ENCODE assay signal across 13 cellular contexts in genomic region chr11:119023741-119024140, GRCh38. TPM values are rescaled to one million over a fixed set of nuclear protein-coding genes. Genes with fewer than 3 reads are reported as not detected.
DNase-seq lines count a peak whose midpoint lies in the region; ATAC-seq and TF ChIP-seq lines count a peak whose summit lies in the region.
"Had no signal": no experiment of that assay in that cellular context is flagged by ENCODE, and none has a peak within 500 bp of the region (broad histone marks: within the 10 kb centered on the region; RNA-seq: fewer than 3 reads in every experiment).

No MANE protein-coding gene starts in this region.

- H3K27ac ChIP-seq in endodermal cell (ENCODE audit: low read depth, low read length) (no peak overlapping the region), skeletal muscle tissue (ENCODE audit: low read depth, low read length) (no peak overlapping the region)
- H3K27ac ChIP-seq: foreskin keratinocyte, WERI-Rb-1 had no signal

- peak overlapping the region; percentile 57 for H3K27ac Mint-ChIP-seq in activated naive CD4-positive, alpha-beta T cell treated with anti-CD3 and anti-CD28 coated beads for 36 hours
- H3K27ac Mint-ChIP-seq in WTC11 (peak overlapping the region; percentile 17; the same call in 1 of the 2 replicates), endodermal cell (peak overlapping the region; percentile 18)

- peaks cover 30% of the 10 kb centered on the region for H3K36me3 Mint-ChIP-seq in activated naive CD4-positive, alpha-beta T cell treated with anti-CD3 and anti-CD28 coated beads for 36 hours (ENCODE audit: low read depth)
- H3K36me3 Mint-ChIP-seq in WTC11 (peaks cover 56% of the 10 kb centered on the region), endodermal cell (ENCODE audit: low read depth) (peaks cover 66% of the 10 kb centered on the region)

- no peak overlapping the region for H3K4me3 Mint-ChIP-seq in activated naive CD4-positive, alpha-beta T cell treated with anti-CD3 and anti-CD28 coated beads for 36 hours
- H3K4me3 Mint-ChIP-seq in WTC11 (no peak overlapping the region), endodermal cell (peak overlapping the region; percentile 4)

- H3K9me3 ChIP-seq in endodermal cell (ENCODE audit: control insufficient read depth, low read length) (no peaks in the 10 kb centered on the region), skeletal muscle tissue (ENCODE audit: control insufficient read depth in 3 of 3, low read length in 3 of 3) (no peaks in the 10 kb centered on the region)
- H3K9me3 ChIP-seq: thyroid gland had no signal

- peaks cover 27% of the 10 kb centered on the region for H3K4me1 ChIP-seq in endodermal cell (ENCODE audit: control insufficient read depth, insufficient read depth, low read length)
- peaks cover 71 to 86% (median 74%) of the 10 kb centered on the region in 3 donors for H3K4me1 ChIP-seq in skeletal muscle tissue (ENCODE audit: control insufficient read depth in 3 of 3, insufficient read depth in 3 of 3, low read length in 3 of 3)
- H3K4me1 ChIP-seq: foreskin keratinocyte had no signal

- CTCF ChIA-PET in activated naive CD4-positive, alpha-beta T cell treated with anti-CD3 and anti-CD28 coated beads for 36 hours (lab: Charles Lee), result interaction anchor here (1.3 to 1.4 kb wide), 2 partner anchors 33 to 80 kb away, joined by 4 to 6 read pairs; partner anchors contain the start of gene HYOU1
- CTCF ChIA-PET in WTC11 (lab: Charles Lee), result interaction anchor here (0.6 to 0.7 kb wide), 2 partner anchors 96 to 121 kb away, joined by 3 read pairs; no protein-coding TSS in a partner anchor

- H3K36me3 ChIP-seq in endodermal cell (ENCODE audit: control insufficient read depth, insufficient read depth, low read length), result peaks cover 58% of the 10 kb centered on the region
- H3K36me3 ChIP-seq in skeletal muscle tissue (ENCODE audit: control insufficient read depth in 3 of 3, insufficient read depth in 3 of 3, low read length in 3 of 3), result peaks cover 36 to 51% (median 40%) of the 10 kb centered on the region in 3 donors

- POLR2A ChIA-PET in WTC11 (lab: Charles Lee), result no interaction called here

- TF ChIP-seq CTCF in WTC11 (IDR thresholded peaks at IDR 0.05) (no peak), endodermal cell (conservative IDR thresholded peaks at IDR 0.05) (no peak)

- H3K27me3 ChIP-seq in endodermal cell (ENCODE audit: control insufficient read depth, insufficient read depth, low read length, poor library complexity, severe bottlenecking) (no peaks in the 10 kb centered on the region), skeletal muscle tissue (ENCODE audit: control insufficient read depth in 3 of 3, insufficient read depth in 3 of 3, low read length in 3 of 3) (no peaks in the 10 kb centered on the region)
- H3K27me3 ChIP-seq: foreskin keratinocyte, thyroid gland had no signal

- DNase-seq in activated naive CD4-positive, alpha-beta T cell treated with anti-CD3 and anti-CD28 coated beads for 36 hours, result no peak
- no peak for DNase-seq in activated naive CD4-positive, alpha-beta T cell treated with Interleukin-2 at 50 U/mL for 16 hours
- DNase-seq in WTC11 (ENCODE audit: low spot score), result no peak
- no peak for DNase-seq in endodermal cell
- no peak for DNase-seq in NCI-H2196 treated with DMSO at 0.1 percent for 48 hours (lab: John Stamatoyannopoulos, UW; ENCODE audit: unreplicated experiment)
- DNase-seq in AG20443 (ENCODE audit: low spot score), result no peak
- no peak for DNase-seq in germinal center (ENCODE audit: low spot score)
- DNase-seq: effector CD8-positive, alpha-beta T cell; foreskin keratinocyte; NCI-H2171 treated with DMSO at 0.1 percent for 48 hours; thyroid gland; WERI-Rb-1 had no signal

- peaks cover 50% of the 10 kb centered on the region for H3K4me1 Mint-ChIP-seq in activated naive CD4-positive, alpha-beta T cell treated with anti-CD3 and anti-CD28 coated beads for 36 hours (ENCODE audit: low read depth)
- H3K4me1 Mint-ChIP-seq in WTC11 (peaks cover 13% of the 10 kb centered on the region), endodermal cell (peaks cover 46% of the 10 kb centered on the region)

- intact Hi-C loops in activated naive CD4-positive, alpha-beta T cell treated with anti-CD3 and anti-CD28 coated beads for 36 hours (cut with micrococcal nuclease), result no loop called here

- H3K27me3 Mint-ChIP-seq in activated naive CD4-positive, alpha-beta T cell treated with anti-CD3 and anti-CD28 coated beads for 36 hours (ENCODE audit: low read depth), result no peaks in the 10 kb centered on the region
- no peaks in the 10 kb centered on the region for H3K27me3 Mint-ChIP-seq in WTC11 (ENCODE audit: low read depth)
- H3K27me3 Mint-ChIP-seq in endodermal cell (ENCODE audit: insufficient read depth), result no peaks in the 10 kb centered on the region

- H3K4me3 ChIP-seq in endodermal cell (ENCODE audit: low read length) (peak overlapping the region; percentile 70), skeletal muscle tissue (ENCODE audit: low read length in 3 of 3) (no peak overlapping the region)
- H3K4me3 ChIP-seq: thyroid gland had no signal

- no peak overlapping the region for H3K9ac ChIP-seq in endodermal cell (ENCODE audit: extremely low read depth, low read length, poor library complexity, severe bottlenecking)
- peak overlapping the region in 2 of 3 donors; percentile 44 to 60 for H3K9ac ChIP-seq in skeletal muscle tissue (ENCODE audit: low read depth in 1 of 3, low read length in 3 of 3)

- H3K9me3 Mint-ChIP-seq in activated naive CD4-positive, alpha-beta T cell treated with anti-CD3 and anti-CD28 coated beads for 36 hours, result no peaks in the 10 kb centered on the region
- no peaks in the 10 kb centered on the region for H3K9me3 Mint-ChIP-seq in WTC11
- no peaks in the 10 kb centered on the region for H3K9me3 Mint-ChIP-seq in endodermal cell

- no peak for ATAC-seq in WTC11
- ATAC-seq: foreskin keratinocyte had no signal

TF ChIP-seq in WTC11, 78 proteins besides CTCF, POLR2A, EP300 and RAD21:
- TF ChIP-seq FOXK1 (CRISPR knock-in tag; IDR thresholded peaks at IDR 0.05), result no peak
- no peak for TF ChIP-seq ETV6 (CRISPR knock-in tag; IDR thresholded peaks at IDR 0.05)
- TF ChIP-seq GTF2I (CRISPR knock-in tag; conservative IDR thresholded peaks at IDR 0.05), result no peak
- TF ChIP-seq TCF7 (CRISPR knock-in tag; IDR thresholded peaks at IDR 0.05; ENCODE audit: low read depth), result no peak
- no peak for TF ChIP-seq ZNF416 (CRISPR knock-in tag; IDR thresholded peaks at IDR 0.05)
TF ChIP-seq in WTC11: peak in this region for 0.

RNA-seq across cellular contexts. Expression of gene TRAPPC4, which starts 5.2 kb away (rescaled TPM):
- total RNA-seq in activated naive CD4-positive, alpha-beta T cell treated with anti-CD3 and anti-CD28 coated beads for 36 hours, result 10 to 100 TPM; 66.4 to 69.9 TPM
- total RNA-seq in WTC11 (2021) (65.1 to 75.7 TPM (median 65.5 TPM) in 3 replicates), endodermal cell (10 to 100 TPM; 60.0 to 66.8 TPM), skeletal muscle tissue (39.1 TPM)
- polyA plus RNA-seq in endodermal cell (2013, experiment 1 of 2), result 78.9 TPM
- 77.1 TPM for polyA plus RNA-seq in endodermal cell (2013, experiment 2 of 2)

RNA-seq across cellular contexts. Expression of gene RPS25, which starts 5.6 kb away (rescaled TPM):
- 1,000 to 10,000 TPM; 2,183 to 2,206 TPM for total RNA-seq in activated naive CD4-positive, alpha-beta T cell treated with anti-CD3 and anti-CD28 coated beads for 36 hours
- total RNA-seq in WTC11 (2021) (1,349 to 1,504 TPM (median 1,464 TPM) in 3 replicates), endodermal cell (1,000 to 10,000 TPM; 1,289 to 1,299 TPM), skeletal muscle tissue (1,590 TPM)
- 1,099 TPM for polyA plus RNA-seq in endodermal cell (2013, experiment 1 of 2)
- polyA plus RNA-seq in endodermal cell (2013, experiment 2 of 2), result 1,071 TPM

RNA-seq across cellular contexts. Expression of gene SLC37A4, which starts 6.9 kb away (rescaled TPM):
- 10 to 100 TPM; 28.3 to 30.3 TPM for total RNA-seq in activated naive CD4-positive, alpha-beta T cell treated with anti-CD3 and anti-CD28 coated beads for 36 hours
- total RNA-seq in WTC11 (2021), result 48.6 to 57.0 TPM (median 54.5 TPM) in 3 replicates
- 10 to 100 TPM; 63.6 to 75.3 TPM for total RNA-seq in endodermal cell
- 53.1 TPM for polyA plus RNA-seq in endodermal cell (2013, experiment 1 of 2)
- 48.1 TPM for polyA plus RNA-seq in endodermal cell (2013, experiment 2 of 2)
- total RNA-seq in skeletal muscle tissue, result 6.8 TPM

RNA-seq across cellular contexts. Expression of gene CENATAC, which starts 25.8 kb away (rescaled TPM):
- total RNA-seq in activated naive CD4-positive, alpha-beta T cell treated with anti-CD3 and anti-CD28 coated beads for 36 hours, result 10 to 100 TPM; 17.4 to 18.0 TPM
- 39.1 to 42.1 TPM (median 41.7 TPM) in 3 replicates for total RNA-seq in WTC11 (2021)
- total RNA-seq in endodermal cell, result 10 to 100 TPM; 38.7 to 43.3 TPM
- polyA plus RNA-seq in endodermal cell (2013, experiment 1 of 2), result 17.1 TPM
- 18.8 TPM for polyA plus RNA-seq in endodermal cell (2013, experiment 2 of 2)
- 8.4 TPM for total RNA-seq in skeletal muscle tissue

RNA-seq across cellular contexts. Expression of gene HYOU1, which starts 33.3 kb away (rescaled TPM):
- 100 to 1,000 TPM; 108 to 116 TPM for total RNA-seq in activated naive CD4-positive, alpha-beta T cell treated with anti-CD3 and anti-CD28 coated beads for 36 hours
- total RNA-seq in WTC11 (2021) (212 to 276 TPM (median 218 TPM) in 3 replicates), endodermal cell (100 to 1,000 TPM; 277 to 315 TPM), skeletal muscle tissue (23.0 TPM)
- polyA plus RNA-seq in endodermal cell (2013, experiment 1 of 2), result 144 TPM
- 161 TPM for polyA plus RNA-seq in endodermal cell (2013, experiment 2 of 2)
